Comparison of ENCODE assay signal across 12 cellular contexts in the genomic region with DNA sequence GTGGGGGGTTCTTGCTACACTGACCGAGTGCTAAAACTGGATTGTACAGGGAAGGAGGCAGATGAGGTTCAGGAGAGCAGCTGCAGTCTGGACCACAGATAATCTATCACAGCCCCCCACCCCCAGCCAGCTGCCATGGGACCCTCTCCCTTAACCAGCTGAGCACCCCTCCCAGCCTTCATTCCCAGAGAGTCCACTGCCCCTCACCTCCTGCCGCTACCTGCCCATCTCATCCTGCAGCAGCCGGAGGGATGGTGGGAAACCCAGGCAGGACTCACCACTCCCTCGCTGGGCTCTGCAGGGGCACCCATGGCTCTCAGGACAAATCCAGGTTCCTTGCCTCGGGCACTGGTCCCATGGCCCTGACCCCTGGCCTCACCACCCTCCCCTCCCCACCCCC.
"Had no signal": no experiment of that assay in that cellular context is flagged by ENCODE, and none has a peak within 500 bp of the region (broad histone marks: within the 10 kb centered on the region; RNA-seq: fewer than 3 reads in every experiment).

No MANE protein-coding gene starts in this region.

- H3K4me3 ChIP-seq: adrenal gland, pancreas, right atrium auricular region had no signal

- H3K9me3 Mint-ChIP-seq: nephron progenitor cell; stimulated activated naive B cell treated with anti-CD40 and anti-IgM and Interleukin-4, amounts not matched to agents 10 μg/mL and 1 μg/mL and 100 μg/mL, for 72 hours had no signal

- H3K27me3 ChIP-seq: adrenal gland, pancreas, right atrium auricular region had no signal

- H3K4me1 ChIP-seq: adrenal gland, pancreas, right atrium auricular region had no signal

- H3K36me3 Mint-ChIP-seq: stimulated activated naive B cell treated with anti-CD40 and anti-IgM and Interleukin-4, amounts not matched to agents 10 μg/mL and 1 μg/mL and 100 μg/mL, for 72 hours had no signal

- H3K27ac ChIP-seq: adrenal gland, pancreas, right atrium auricular region had no signal

- ATAC-seq: left colon; pancreas; stimulated activated naive B cell treated with anti-CD40 and anti-IgM and Interleukin-4, amounts not matched to agents 10 μg/mL and 1 μg/mL and 100 μg/mL, for 72 hours had no signal

- H3K4me1 Mint-ChIP-seq: stimulated activated naive B cell treated with anti-CD40 and anti-IgM and Interleukin-4, amounts not matched to agents 10 μg/mL and 1 μg/mL and 100 μg/mL, for 72 hours had no signal

- H3K4me3 Mint-ChIP-seq: nephron progenitor cell; stimulated activated naive B cell treated with anti-CD40 and anti-IgM and Interleukin-4, amounts not matched to agents 10 μg/mL and 1 μg/mL and 100 μg/mL, for 72 hours had no signal

- DNase-seq: activated CD4-positive, alpha-beta T cell treated with anti-CD3 and anti-CD28 coated beads, Interleukin-2, amount 50 U/mL, for 48 hours; activated naive CD4-positive, alpha-beta T cell treated with Interleukin-2 at 50 U/mL for 16 hours; central memory CD4-positive, alpha-beta T cell; dermis blood vessel endothelial cell; left colon; nephron progenitor cell; SIG-M5; small intestine; stimulated activated naive B cell treated with anti-CD40 and anti-IgM and Interleukin-4, amounts not matched to agents 10 μg/mL and 1 μg/mL and 100 μg/mL, for 72 hours had no signal

- H3K9me3 ChIP-seq: adrenal gland, pancreas, right atrium auricular region had no signal

- H3K36me3 ChIP-seq: adrenal gland, pancreas, right atrium auricular region had no signal

- H3K27ac Mint-ChIP-seq: nephron progenitor cell; stimulated activated naive B cell treated with anti-CD40 and anti-IgM and Interleukin-4, amounts not matched to agents 10 μg/mL and 1 μg/mL and 100 μg/mL, for 72 hours had no signal

- FAIRE-seq: pancreas, small intestine had no signal
